Comparison of ENCODE assay signal across 9 cellular contexts in the genomic region with DNA sequence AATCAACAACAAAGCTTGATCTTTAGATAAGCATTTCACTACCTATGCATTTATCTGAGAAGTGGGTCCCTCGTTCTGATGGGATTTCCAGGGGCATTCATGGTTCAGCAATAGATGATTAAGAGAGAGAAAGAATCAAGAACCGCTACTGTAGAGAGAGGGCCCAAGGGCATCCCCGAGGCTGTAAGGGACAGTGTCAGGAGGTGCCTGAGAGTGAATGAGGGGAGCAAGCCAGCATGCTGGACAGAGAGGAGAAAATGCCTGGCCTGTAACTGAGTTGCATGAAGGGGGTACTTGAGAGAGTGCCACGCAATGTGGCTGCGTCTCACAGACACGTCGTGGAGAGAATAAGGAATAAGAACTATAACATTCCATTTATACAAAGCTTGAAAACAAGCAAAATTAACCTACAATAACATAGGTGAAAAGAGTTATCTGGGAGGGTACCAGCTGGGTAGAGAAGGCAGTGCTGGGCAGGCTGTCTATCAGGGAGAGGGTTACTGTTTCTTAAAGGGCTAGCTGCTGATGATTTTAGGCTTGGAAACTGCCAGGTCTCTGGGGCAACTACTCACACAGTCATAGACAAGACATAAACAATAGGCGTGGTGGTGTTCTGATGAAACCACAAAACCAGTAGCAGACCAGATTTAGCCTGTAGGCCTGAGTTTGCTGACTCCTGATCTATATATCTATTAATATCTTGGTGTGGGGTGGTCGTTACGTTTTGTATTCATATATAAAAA.
DNase-seq lines count a peak whose midpoint lies in the region; ATAC-seq and TF ChIP-seq lines count a peak whose summit lies in the region.
"Had no signal": no experiment of that assay in that cellular context is flagged by ENCODE, and none has a peak within 500 bp of the region (broad histone marks: within the 10 kb centered on the region; RNA-seq: fewer than 3 reads in every experiment).

No MANE protein-coding gene starts in this region.

- no peak overlapping the region for H3K27ac Mint-ChIP-seq in activated B cell treated with CpG ODN at 0.5 μM for 24 hours

- CTCF ChIA-PET in activated B cell treated with CpG ODN at 0.5 μM for 24 hours (lab: Charles Lee) = no interaction called here

- DNase-seq in AG09319 (ENCODE audit: extremely low read depth, low read depth) = peak; percentile 73
- no peak for DNase-seq in activated B cell treated with CpG ODN at 0.5 μM for 24 hours
- DNase-seq in glomerular visceral epithelial cell (ENCODE audit: extremely low spot score) = peak; percentile 10
- DNase-seq in COLO668 (lab: John Stamatoyannopoulos, UW; ENCODE audit: unreplicated experiment) = no peak
- DNase-seq in midbrain (lab: John Stamatoyannopoulos, UW) = no peak
- DNase-seq: effector CD8-positive, alpha-beta T cell had no signal

- H3K4me1 Mint-ChIP-seq in activated B cell treated with CpG ODN at 0.5 μM for 24 hours = peaks cover 15% of the 10 kb centered on the region

- POLR2A ChIA-PET in activated B cell treated with CpG ODN at 0.5 μM for 24 hours (lab: Charles Lee) = interaction anchor here (1.6 kb wide), 1 partner anchor 27 kb away, joined by 4 read pairs; no protein-coding TSS in a partner anchor

- no peaks in the 10 kb centered on the region for H3K36me3 Mint-ChIP-seq in activated B cell treated with CpG ODN at 0.5 μM for 24 hours (ENCODE audit: low read depth)

- H3K4me3 Mint-ChIP-seq in activated B cell treated with CpG ODN at 0.5 μM for 24 hours = no peak overlapping the region

- intact Hi-C loops in activated B cell treated with CpG ODN at 0.5 μM for 24 hours (cut with micrococcal nuclease) = no loop called here

- ATAC-seq in GM19035 (IDR thresholded peaks at IDR 0.05; ENCODE audit: unreplicated experiment) (peak; percentile 58), activated B cell treated with CpG ODN at 0.5 μM for 24 hours (ENCODE audit: low read depth) (peak; percentile 50), GM18858 (IDR thresholded peaks at IDR 0.05; ENCODE audit: unreplicated experiment) (no peak), GM18511 (IDR thresholded peaks at IDR 0.05; ENCODE audit: unreplicated experiment) (no peak)

- H3K27me3 Mint-ChIP-seq in activated B cell treated with CpG ODN at 0.5 μM for 24 hours = no peaks in the 10 kb centered on the region

- no peaks in the 10 kb centered on the region for H3K9me3 Mint-ChIP-seq in activated B cell treated with CpG ODN at 0.5 μM for 24 hours

- no peak for TF ChIP-seq CTCF in AG09319 (IDR thresholded peaks at IDR 0.05; ENCODE audit: low read depth, low read length)
- no peak for TF ChIP-seq CTCF in activated B cell treated with CpG ODN at 0.5 μM for 24 hours (IDR thresholded peaks at IDR 0.05)

Comparison
In these comparisons a context has a peak if more than half of its experiments do, and no peak if none do; other contexts are left out.
1. DNase-seq: peak in AG09319 (single experiment) and glomerular visceral epithelial cell (single experiment); none in activated B cell treated with CpG ODN at 0.5 μM for 24 hours (single experiment), COLO668 (single experiment) and midbrain (single experiment).
2. ATAC-seq: peak in GM19035 (single experiment) and activated B cell treated with CpG ODN at 0.5 μM for 24 hours (single experiment); none in GM18858 (single experiment) and GM18511 (single experiment).